1 cellular context compared by ENCODE assay signal in the genomic region with DNA sequence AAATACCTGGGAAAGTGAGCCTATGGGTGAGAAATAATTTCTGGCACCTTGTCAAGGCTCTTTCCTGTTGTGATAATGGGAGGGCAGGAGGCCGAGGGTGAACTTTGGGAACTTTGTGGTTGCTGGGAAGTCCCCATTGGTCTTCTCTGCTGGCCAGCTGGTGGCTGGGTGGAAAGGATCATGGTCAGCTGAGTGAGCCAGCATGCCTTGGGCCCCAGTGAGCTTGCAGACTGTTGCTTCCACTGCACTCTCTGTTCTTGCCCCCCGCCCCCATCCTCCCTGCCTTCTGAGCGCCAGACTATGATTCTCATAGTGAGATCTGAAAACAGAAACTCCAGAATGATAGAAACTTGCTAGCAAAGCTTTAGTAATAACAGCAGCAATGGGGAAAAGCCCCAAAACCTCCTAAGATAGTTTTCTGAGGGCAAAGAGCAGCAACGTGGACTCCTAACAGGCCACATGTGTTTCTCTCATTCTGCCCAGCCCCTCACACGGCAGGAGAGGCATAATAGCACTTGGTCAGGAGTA.
TF ChIP-seq lines count a peak whose summit lies in the region.

No MANE protein-coding gene starts in this region.

TF ChIP-seq in GM12878, 131 proteins besides CTCF, POLR2A, EP300 and RAD21 (continued from another document):
- TF ChIP-seq, protein P1, sequence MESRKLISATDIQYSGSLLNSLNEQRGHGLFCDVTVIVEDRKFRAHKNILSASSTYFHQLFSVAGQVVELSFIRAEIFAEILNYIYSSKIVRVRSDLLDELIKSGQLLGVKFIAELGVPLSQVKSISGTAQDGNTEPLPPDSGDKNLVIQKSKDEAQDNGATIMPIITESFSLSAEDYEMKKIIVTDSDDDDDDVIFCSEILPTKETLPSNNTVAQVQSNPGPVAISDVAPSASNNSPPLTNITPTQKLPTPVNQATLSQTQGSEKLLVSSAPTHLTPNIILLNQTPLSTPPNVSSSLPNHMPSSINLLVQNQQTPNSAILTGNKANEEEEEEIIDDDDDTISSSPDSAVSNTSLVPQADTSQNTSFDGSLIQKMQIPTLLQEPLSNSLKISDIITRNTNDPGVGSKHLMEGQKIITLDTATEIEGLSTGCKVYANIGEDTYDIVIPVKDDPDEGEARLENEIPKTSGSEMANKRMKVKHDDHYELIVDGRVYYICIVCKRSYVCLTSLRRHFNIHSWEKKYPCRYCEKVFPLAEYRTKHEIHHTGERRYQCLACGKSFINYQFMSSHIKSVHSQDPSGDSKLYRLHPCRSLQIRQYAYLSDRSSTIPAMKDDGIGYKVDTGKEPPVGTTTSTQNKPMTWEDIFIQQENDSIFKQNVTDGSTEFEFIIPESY (IDR thresholded peaks at IDR 0.05): no peak
- peak; percentile 93 for TF ChIP-seq CBFB (IDR thresholded peaks at IDR 0.05; ENCODE audit: low read depth)
- TF ChIP-seq SMAD1 (IDR thresholded peaks at IDR 0.05; ENCODE audit: low read depth, partially characterized antibody): peak; percentile 80
- no peak for TF ChIP-seq MYC (IDR thresholded peaks at IDR 0.05; ENCODE audit: insufficient read depth, insufficient read length, insufficient replicate concordance, low read length, severe bottlenecking)
- TF ChIP-seq TARDBP (IDR thresholded peaks at IDR 0.05; ENCODE audit: borderline replicate concordance): peak; percentile 73; the same call in 1 of the 2 replicates
- no peak for TF ChIP-seq CBX5 (IDR thresholded peaks at IDR 0.05; ENCODE audit: low read depth)
- peak; percentile 76; the same call in 2 of the 3 replicates for TF ChIP-seq POU2F2 (IDR thresholded peaks at IDR 0.05; ENCODE audit: borderline replicate concordance, low read depth, low read length)
- TF ChIP-seq ZNF207 (IDR thresholded peaks at IDR 0.05; ENCODE audit: borderline replicate concordance): no peak
- TF ChIP-seq, protein P2, sequence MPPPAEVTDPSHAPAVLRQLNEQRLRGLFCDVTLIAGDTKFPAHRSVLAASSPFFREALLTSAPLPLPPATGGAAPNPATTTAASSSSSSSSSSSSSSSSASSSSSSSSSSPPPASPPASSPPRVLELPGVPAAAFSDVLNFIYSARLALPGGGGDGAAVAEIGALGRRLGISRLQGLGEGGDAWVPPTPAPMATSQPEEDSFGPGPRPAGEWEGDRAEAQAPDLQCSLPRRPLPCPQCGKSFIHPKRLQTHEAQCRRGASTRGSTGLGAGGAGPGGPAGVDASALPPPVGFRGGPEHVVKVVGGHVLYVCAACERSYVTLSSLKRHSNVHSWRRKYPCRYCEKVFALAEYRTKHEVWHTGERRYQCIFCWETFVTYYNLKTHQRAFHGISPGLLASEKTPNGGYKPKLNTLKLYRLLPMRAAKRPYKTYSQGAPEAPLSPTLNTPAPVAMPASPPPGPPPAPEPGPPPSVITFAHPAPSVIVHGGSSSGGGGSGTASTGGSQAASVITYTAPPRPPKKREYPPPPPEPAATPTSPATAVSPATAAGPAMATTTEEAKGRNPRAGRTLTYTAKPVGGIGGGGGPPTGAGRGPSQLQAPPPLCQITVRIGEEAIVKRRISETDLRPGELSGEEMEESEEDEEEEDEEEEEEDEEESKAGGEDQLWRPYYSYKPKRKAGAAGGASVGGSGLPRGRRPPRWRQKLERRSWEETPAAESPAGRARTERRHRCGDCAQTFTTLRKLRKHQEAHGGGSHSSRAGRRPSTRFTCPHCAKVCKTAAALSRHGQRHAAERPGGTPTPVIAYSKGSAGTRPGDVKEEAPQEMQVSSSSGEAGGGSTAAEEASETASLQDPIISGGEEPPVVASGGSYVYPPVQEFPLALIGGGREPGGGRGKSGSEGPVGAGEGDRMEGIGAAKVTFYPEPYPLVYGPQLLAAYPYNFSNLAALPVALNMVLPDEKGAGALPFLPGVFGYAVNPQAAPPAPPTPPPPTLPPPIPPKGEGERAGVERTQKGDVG (CRISPR knock-in tag; IDR thresholded peaks at IDR 0.05): no peak
- TF ChIP-seq CHD2 (IDR thresholded peaks at IDR 0.05; ENCODE audit: borderline replicate concordance, low read depth, low read length): peak; percentile 92
